In genomic region chr14:73995977-73996378, GRCh38 we compare ENCODE assay signal across 1 cellular context.
TF ChIP-seq lines count a peak whose summit lies in the region.

No MANE protein-coding gene starts in this region.

TF ChIP-seq in GM23338, 12 proteins besides CTCF, POLR2A, EP300 and RAD21 (continued from another document):
- no peak for TF ChIP-seq EZH2 (IDR thresholded peaks at IDR 0.05; ENCODE audit: low read depth, unreplicated experiment)
- TF ChIP-seq ETS1 (IDR thresholded peaks at IDR 0.05), result no peak
- no peak for TF ChIP-seq ZNF462 (CRISPR knock-in tag; IDR thresholded peaks at IDR 0.05)
- no peak for TF ChIP-seq ZNF114 (CRISPR knock-in tag; IDR thresholded peaks at IDR 0.05)
- no peak for TF ChIP-seq EZH2phosphoT487 (IDR thresholded peaks at IDR 0.05; ENCODE audit: unreplicated experiment)
